In genomic region chr16:88432174-88432573, GRCh38 we compare ENCODE assay signal across 16 cellular contexts.
"Had no signal": no experiment of that assay in that cellular context is flagged by ENCODE, and none has a peak within 500 bp of the region (broad histone marks: within the 10 kb centered on the region; RNA-seq: fewer than 3 reads in every experiment).

No MANE protein-coding gene starts in this region.

- H3K4me1 ChIP-seq: adrenal gland had no signal

- H3K27ac ChIP-seq: adrenal gland, gastroesophageal sphincter, left ventricle myocardium inferior, neutrophil, thyroid gland, uterus had no signal

- ATAC-seq: gastroesophageal sphincter had no signal

- H3K27me3 Mint-ChIP-seq: memory B cell had no signal

- H3K27me3 ChIP-seq: thyroid gland, uterus had no signal

- DNase-seq: activated CD4-positive, alpha-beta T cell treated with anti-CD3 and anti-CD28 coated beads for 1 hour; activated gamma-delta T cell; adrenal gland; central memory CD4-positive, alpha-beta T cell; cortex of kidney; kidney; left ventricle myocardium inferior; stimulated activated CD4-positive, alpha-beta T cell treated with anti-CD3 and anti-CD28 coated beads, Interleukin-15, amount 100 ng/mL, for 24 hours; stimulated activated CD4-positive, alpha-beta T cell treated with anti-CD3 and anti-CD28 coated beads, Interleukin-4, amount 100 ng/mL, for 24 hours; SW 1271; T-helper 9 cell; thyroid gland; uterus had no signal

- H3K36me3 ChIP-seq: adrenal gland, gastroesophageal sphincter, left ventricle myocardium inferior, neutrophil, thyroid gland, uterus had no signal

- H3K9me3 Mint-ChIP-seq: memory B cell had no signal

- H3K9me3 ChIP-seq: adrenal gland, gastroesophageal sphincter, left ventricle myocardium inferior, neutrophil, thyroid gland, uterus had no signal

- H3K36me3 Mint-ChIP-seq: memory B cell had no signal

- H3K4me3 ChIP-seq: adrenal gland, gastroesophageal sphincter, thyroid gland, uterus had no signal
